12 cellular contexts compared by ENCODE assay signal in genomic region chr5:138595396-138595795, GRCh38. TPM values are rescaled to one million over a fixed set of nuclear protein-coding genes. Genes with fewer than 3 reads are reported as not detected.
DNase-seq lines count a peak whose midpoint lies in the region; ATAC-seq and TF ChIP-seq lines count a peak whose summit lies in the region.
"Had no signal": no experiment of that assay in that cellular context is flagged by ENCODE, and none has a peak within 500 bp of the region (broad histone marks: within the 10 kb centered on the region; RNA-seq: fewer than 3 reads in every experiment).

No MANE protein-coding gene starts in this region.

- H3K4me3 ChIP-seq in left ventricle myocardium inferior (no peak overlapping the region), astrocyte of the cerebellum (ENCODE audit: low read depth, low read length) (no peak overlapping the region)
- H3K4me3 ChIP-seq: SJCRH30 had no signal

- no peak overlapping the region for H3K27ac ChIP-seq in left ventricle myocardium inferior (replicated peaks)
- H3K27ac ChIP-seq: SJCRH30 had no signal

- in situ Hi-C loops in astrocyte of the cerebellum (cut with HindIII; ENCODE audit: low sequenced_read_pairs): no loop called here

- no peaks in the 10 kb centered on the region for H3K36me3 ChIP-seq in left ventricle myocardium inferior
- H3K36me3 ChIP-seq: SJCRH30 had no signal

- H3K4me1 ChIP-seq in left ventricle myocardium inferior: no peaks in the 10 kb centered on the region
- H3K4me1 ChIP-seq: SJCRH30 had no signal

- H3K27me3 ChIP-seq in left ventricle myocardium inferior (ENCODE audit: low read depth): no peaks in the 10 kb centered on the region
- H3K27me3 ChIP-seq: SJCRH30 had no signal

- intact Hi-C loops in left ventricle myocardium inferior (cut with micrococcal nuclease) (no loop called here), Right ventricle myocardium inferior (cut with DNase I) (no loop called here)

- ATAC-seq in Right ventricle myocardium inferior (no peak), GM21423 (IDR thresholded peaks at IDR 0.05; ENCODE audit: unreplicated experiment) (no peak), GM18519 (IDR thresholded peaks at IDR 0.05; ENCODE audit: low FRiP score, unreplicated experiment) (no peak), HG03025 (IDR thresholded peaks at IDR 0.05; ENCODE audit: low FRiP score, unreplicated experiment) (no peak)
- ATAC-seq: sciatic nerve had no signal

- H3K9me3 ChIP-seq in left ventricle myocardium inferior (replicated peaks): no peaks in the 10 kb centered on the region
- H3K9me3 ChIP-seq: SJCRH30 had no signal

- peak; percentile 42 for TF ChIP-seq CTCF in left ventricle myocardium inferior (IDR thresholded peaks at IDR 0.05; ENCODE audit: borderline replicate concordance)
- TF ChIP-seq CTCF in astrocyte of the cerebellum (IDR thresholded peaks at IDR 0.05; ENCODE audit: low read depth, low read length, missing control alignments): peak; percentile 2

- DNase-seq in left ventricle myocardium inferior: no peak
- DNase-seq in Right ventricle myocardium inferior (ENCODE audit: missing footprints): no peak
- no peak for DNase-seq in astrocyte of the cerebellum (ENCODE audit: low read depth)
- peak; percentile 71 for DNase-seq in islet precursor cell
- no peak for DNase-seq in hepatic stellate cell (ENCODE audit: low spot score)
- DNase-seq: activated B cell treated with CpG ODN at 0.5 μM for 24 hours, NCI-H82, SJCRH30 had no signal

RNA-seq across cellular contexts. Expression of gene HSPA9, which starts 20.2 kb away (rescaled TPM):
- total RNA-seq in left ventricle myocardium inferior: 291 TPM
- total RNA-seq in Right ventricle myocardium inferior: 308 TPM

RNA-seq across cellular contexts. Expression of gene ETF1, which starts 52.4 kb away (rescaled TPM):
- total RNA-seq in left ventricle myocardium inferior (80.8 TPM), Right ventricle myocardium inferior (90.6 TPM)
